In genomic region chr6:134198093-134198492, GRCh38 we compare ENCODE assay signal across 30 cellular contexts.
DNase-seq lines count a peak whose midpoint lies in the region; ATAC-seq and TF ChIP-seq lines count a peak whose summit lies in the region.
"Had no signal": no experiment of that assay in that cellular context is flagged by ENCODE, and none has a peak within 500 bp of the region (broad histone marks: within the 10 kb centered on the region; RNA-seq: fewer than 3 reads in every experiment).

No MANE protein-coding gene starts in this region.

- H3K4me3 Mint-ChIP-seq in H9: no peak overlapping the region
- H3K4me3 Mint-ChIP-seq: activated naive CD8-positive, alpha-beta T cell treated with anti-CD3 and anti-CD28 coated beads for 36 hours; IgD-negative memory B cell had no signal

- H3K27ac Mint-ChIP-seq in H9: no peak overlapping the region
- H3K27ac Mint-ChIP-seq: activated naive CD8-positive, alpha-beta T cell treated with anti-CD3 and anti-CD28 coated beads for 36 hours; IgD-negative memory B cell had no signal

- H3K36me3 ChIP-seq in RWPE2 (ENCODE audit: low read depth) (no peaks in the 10 kb centered on the region), ovary (no peaks in the 10 kb centered on the region)
- H3K36me3 ChIP-seq: heart left ventricle, stomach, tibial artery had no signal

- no peak overlapping the region for H3K4me3 ChIP-seq in RWPE2 (ENCODE audit: severe bottlenecking)
- H3K4me3 ChIP-seq in ovary: no peak overlapping the region
- H3K4me3 ChIP-seq: heart left ventricle, psoas muscle, SK-N-MC, stomach, tibial artery had no signal

- H3K4me1 Mint-ChIP-seq in H9: peaks cover 11 to 12% of the 10 kb centered on the region in 2 experiments

- H2AFZ ChIP-seq in H9 (ENCODE audit: low read length): no peak overlapping the region

- WGBS in H9 (ENCODE audit: extremely low coverage, insufficient read length, low lambda C conversion rate): no CpG with 5 or more reads among the region's 3 CpGs
- 48 to 68% (median 62%) methylated on average over 3 of the region's 3 CpGs for WGBS in ovary, 3 donors

- no peaks in the 10 kb centered on the region for H3K4me1 ChIP-seq in RWPE2 (ENCODE audit: insufficient read depth, poor library complexity, severe bottlenecking)
- 0 out of 2 replicates have a peak, but pooled peaks cover 2% of the 10 kb centered on the region for H3K4me1 ChIP-seq in H9 (ENCODE audit: insufficient read depth, low read length)
- peaks cover 14% of the 10 kb centered on the region for H3K4me1 ChIP-seq in ovary (ENCODE audit: insufficient read depth)
- H3K4me1 ChIP-seq: psoas muscle had no signal

- no peaks in the 10 kb centered on the region for H3K23me2 ChIP-seq in H9 (ENCODE audit: insufficient read length, low read depth, low read length, poor library complexity, severe bottlenecking)

- TF ChIP-seq CTCF in RWPE2 (IDR thresholded peaks at IDR 0.05; ENCODE audit: poor library complexity, severe bottlenecking) (no peak), H9 (conservative IDR thresholded peaks at IDR 0.05) (no peak), ovary (IDR thresholded peaks at IDR 0.05) (no peak)

- DNase-seq in A172 (ENCODE audit: low spot score): peak; percentile 13
- peak; percentile 71 for DNase-seq in HuH-7 (ENCODE audit: low spot score)
- DNase-seq in RWPE2 (ENCODE audit: low spot score): no peak
- DNase-seq in left lobe of liver (ENCODE audit: low spot score): no peak
- DNase-seq in H9: no peak
- DNase-seq in ovary: no peak
- no peak for DNase-seq in DMS153 (lab: John Stamatoyannopoulos, UW)
- no peak for DNase-seq in G401 (ENCODE audit: low spot score)
- DNase-seq: 8988T; activated CD4-positive, alpha-beta T cell treated with anti-CD3 and anti-CD28 coated beads for 4 hours; activated effector memory CD4-positive, alpha-beta T cell treated with anti-CD3 and anti-CD28 coated beads, Interleukin-2, amount 50 U/mL, for 16 hours; activated naive CD8-positive, alpha-beta T cell treated with anti-CD3 and anti-CD28 coated beads for 36 hours; activated T-cell treated with anti-CD3 and anti-CD28 coated beads for 4 hours; caudate nucleus; DMS53; foreskin fibroblast; heart left ventricle; mesenchymal stem cell; MM.1S; naive B cell; NCI-H1417; NCI-H82; psoas muscle; stimulated activated CD4-positive, alpha-beta T cell treated with anti-CD3 and anti-CD28 coated beads, Interleukin-1b, Interleukin-23, amount 100 ng/mL, for 48 hours; stomach; T-helper 2 cell; tibial artery had no signal

- no peaks in the 10 kb centered on the region for H3K79me1 ChIP-seq in H9 (ENCODE audit: insufficient read depth, low read depth, low read length, poor library complexity, severe bottlenecking)

- H3K23ac ChIP-seq in H9 (ENCODE audit: insufficient read length, low read depth, low read length): no peak overlapping the region

- H4K8ac ChIP-seq in H9 (replicated peaks; ENCODE audit: insufficient read length, low read depth, low read length): no peak overlapping the region

- ATAC-seq in RWPE2 (ENCODE audit: low read depth): peak; percentile 73
- ATAC-seq in left lobe of liver: peak; percentile 62
- ATAC-seq: heart left ventricle, psoas muscle had no signal

- no peak overlapping the region for H2BK12ac ChIP-seq in H9 (ENCODE audit: insufficient read length, low read depth, low read length)

- H3T11ph ChIP-seq in H9 (ENCODE audit: low read length): no peak overlapping the region

- H2BK5ac ChIP-seq in H9 (ENCODE audit: insufficient read length, low read length): no peak overlapping the region

- H2BK120ac ChIP-seq in H9 (ENCODE audit: low read depth, low read length, poor library complexity, severe bottlenecking): no peak overlapping the region

- no peak for TF ChIP-seq EP300 in ovary (IDR thresholded peaks at IDR 0.05)

- H3K4me2 ChIP-seq in H9 (ENCODE audit: insufficient read depth, insufficient read length, low read length): no peak overlapping the region

- no peaks in the 10 kb centered on the region for H3K79me2 ChIP-seq in H9 (ENCODE audit: insufficient read depth, low read length)

- peaks cover 0 to under 1% (median 0%) of the 10 kb centered on the region in 3 experiments; a peak in 1 of 7 replicates for H3K36me3 Mint-ChIP-seq in H9 (ENCODE audit: insufficient read depth in 1 of 3, low read depth in 3 of 3)
- H3K36me3 Mint-ChIP-seq: IgD-negative memory B cell had no signal

- H3K18ac ChIP-seq in H9 (ENCODE audit: insufficient read length, low read depth, low read length): no peak overlapping the region

- no peak overlapping the region for H2BK15ac ChIP-seq in H9 (ENCODE audit: low read depth, low read length)

- H3K9me3 ChIP-seq in RWPE2 (ENCODE audit: severe bottlenecking) (peaks cover 2% of the 10 kb centered on the region), H9 (ENCODE audit: control insufficient read depth, low read depth, low read length) (no peaks in the 10 kb centered on the region), ovary (no peaks in the 10 kb centered on the region)
- H3K9me3 ChIP-seq: neutrophil, psoas muscle, stomach had no signal

- H3K9me3 Mint-ChIP-seq in H9: no peaks in the 10 kb centered on the region
- H3K9me3 Mint-ChIP-seq: activated naive CD8-positive, alpha-beta T cell treated with anti-CD3 and anti-CD28 coated beads for 36 hours had no signal

- H4K20me1 ChIP-seq in H9 (ENCODE audit: control insufficient read depth, insufficient read depth, insufficient read length): no peaks in the 10 kb centered on the region

- no peak overlapping the region for H4K91ac ChIP-seq in H9 (ENCODE audit: insufficient read length, low read depth, low read length)

- H3K27me3 Mint-ChIP-seq in H9 (ENCODE audit: low read depth): no peaks in the 10 kb centered on the region
- H3K27me3 Mint-ChIP-seq: activated naive CD8-positive, alpha-beta T cell treated with anti-CD3 and anti-CD28 coated beads for 36 hours; IgD-negative memory B cell; naive B cell had no signal

- H3K14ac ChIP-seq in H9 (ENCODE audit: insufficient read depth, low read length): no peak overlapping the region

- H2BK20ac ChIP-seq in H9 (ENCODE audit: low read depth, low read length, poor library complexity, severe bottlenecking): no peak overlapping the region

- in situ Hi-C loops in G401 (cut with HindIII; ENCODE audit: low sequenced_read_pairs): no loop called here

- intact Hi-C loops in ovary (cut with DNase I): no loop called here

- H4K5ac ChIP-seq in H9 (ENCODE audit: insufficient read length, low read depth, low read length): no peak overlapping the region

- no peak for TF ChIP-seq POLR2A in ovary (IDR thresholded peaks at IDR 0.05)

- H3K27me3 ChIP-seq in RWPE2 (ENCODE audit: insufficient read depth, poor library complexity, severe bottlenecking) (no peaks in the 10 kb centered on the region), H9 (ENCODE audit: insufficient read depth, low read length) (no peaks in the 10 kb centered on the region), ovary (no peaks in the 10 kb centered on the region)
- H3K27me3 ChIP-seq: heart left ventricle, neutrophil, stomach, tibial artery had no signal

- H3K27ac ChIP-seq in RWPE2 (ENCODE audit: poor library complexity, severe bottlenecking) (no peak overlapping the region), H9 (ENCODE audit: insufficient read length, low read depth, low read length) (no peak overlapping the region), ovary (peak overlapping the region in 1 of 2 donors; percentile 6)
- H3K27ac ChIP-seq: heart left ventricle, neutrophil, psoas muscle, SK-N-MC, stomach, tibial artery had no signal

- H3K9ac ChIP-seq in H9 (ENCODE audit: extremely low read depth, insufficient read length, low read length): no peak overlapping the region

- no peak overlapping the region for H2AK5ac ChIP-seq in H9 (ENCODE audit: insufficient read length, low read length)

- no peak overlapping the region for H3K56ac ChIP-seq in H9 (ENCODE audit: insufficient read length, low read depth, low read length)

- no peak overlapping the region for H3K4ac ChIP-seq in H9 (ENCODE audit: low read depth, low read length)

Comparison
In these comparisons a context has a peak if more than half of its experiments do, and no peak if none do; other contexts are left out.
1. DNase-seq: peak in A172 (single experiment) and HuH-7 (single experiment); none in RWPE2 (single experiment), left lobe of liver (single experiment), H9 (single experiment), ovary (0 of 5), DMS153 (single experiment) and G401 (single experiment).